In genomic region chr10:120208488-120208887, GRCh38 we compare ENCODE assay signal across 29 cellular contexts.
"Had no signal": no experiment of that assay in that cellular context is flagged by ENCODE, and none has a peak within 500 bp of the region (broad histone marks: within the 10 kb centered on the region; RNA-seq: fewer than 3 reads in every experiment).

No MANE protein-coding gene starts in this region.

- H3K27ac ChIP-seq: neutrophil, pancreas, psoas muscle, right lobe of liver, sigmoid colon, suprapubic skin, testis, tibial artery, transverse colon, upper lobe of right lung, uterus had no signal

- H3K27ac Mint-ChIP-seq: naive thymus-derived CD4-positive, alpha-beta T cell; natural killer cell; nephron; progenitor cell of endocrine pancreas; stimulated activated effector memory CD8-positive, alpha-beta T cell treated with anti-CD3 and anti-CD28 coated beads, Interleukin-12 subunit alpha, Interleukin-12 subunit beta, amount 100 ng/mL, for 72 hours; stimulated activated naive B cell treated with anti-CD40 and anti-IgM and Interleukin-4, amounts not matched to agents 10 μg/mL and 1 μg/mL and 100 μg/mL, for 72 hours; stimulated activated naive CD8-positive, alpha-beta T cell treated with anti-CD3 and anti-CD28 coated beads, Interleukin-15, Interleukin-2, amounts not matched to agents 100 ng/mL and 50 ng/mL, for 24 hours; type B pancreatic cell had no signal

- H3K36me3 ChIP-seq: neutrophil, pancreas, right lobe of liver, sigmoid colon, suprapubic skin, tibial artery, transverse colon, upper lobe of right lung, uterus had no signal

- H3K4me3 ChIP-seq: pancreas, psoas muscle, right lobe of liver, sigmoid colon, suprapubic skin, testis, tibial artery, transverse colon, upper lobe of right lung, uterus had no signal

- H3K9me3 Mint-ChIP-seq: natural killer cell; nephron; stimulated activated effector memory CD8-positive, alpha-beta T cell treated with anti-CD3 and anti-CD28 coated beads, Interleukin-12 subunit alpha, Interleukin-12 subunit beta, amount 100 ng/mL, for 72 hours; stimulated activated naive CD8-positive, alpha-beta T cell treated with anti-CD3 and anti-CD28 coated beads, Interleukin-15, Interleukin-2, amounts not matched to agents 100 ng/mL and 50 ng/mL, for 24 hours; type B pancreatic cell had no signal

- H3K4me1 ChIP-seq: pancreas, psoas muscle, right lobe of liver, sigmoid colon, suprapubic skin, testis, tibial artery, transverse colon, upper lobe of right lung, uterus had no signal

- H3K4me3 Mint-ChIP-seq: naive thymus-derived CD4-positive, alpha-beta T cell; natural killer cell; nephron; stimulated activated effector memory CD8-positive, alpha-beta T cell treated with anti-CD3 and anti-CD28 coated beads, Interleukin-12 subunit alpha, Interleukin-12 subunit beta, amount 100 ng/mL, for 72 hours; stimulated activated naive B cell treated with anti-CD40 and anti-IgM and Interleukin-4, amounts not matched to agents 10 μg/mL and 1 μg/mL and 100 μg/mL, for 72 hours; stimulated activated naive CD8-positive, alpha-beta T cell treated with anti-CD3 and anti-CD28 coated beads, Interleukin-15, Interleukin-2, amounts not matched to agents 100 ng/mL and 50 ng/mL, for 24 hours; type B pancreatic cell had no signal

- H3K9me3 ChIP-seq: neutrophil, pancreas, psoas muscle, right lobe of liver, sigmoid colon, suprapubic skin, testis, tibial artery, transverse colon, upper lobe of right lung, uterus had no signal

- H3K27me3 Mint-ChIP-seq: progenitor cell of endocrine pancreas, type B pancreatic cell had no signal

- H3K4me1 Mint-ChIP-seq: naive thymus-derived CD4-positive, alpha-beta T cell; natural killer cell; nephron; stimulated activated effector memory CD8-positive, alpha-beta T cell treated with anti-CD3 and anti-CD28 coated beads, Interleukin-12 subunit alpha, Interleukin-12 subunit beta, amount 100 ng/mL, for 72 hours; stimulated activated naive B cell treated with anti-CD40 and anti-IgM and Interleukin-4, amounts not matched to agents 10 μg/mL and 1 μg/mL and 100 μg/mL, for 72 hours had no signal

- H3K27me3 ChIP-seq: neutrophil, pancreas, right lobe of liver, sigmoid colon, suprapubic skin, testis, tibial artery, transverse colon, upper lobe of right lung, uterus had no signal

- ATAC-seq: naive thymus-derived CD4-positive, alpha-beta T cell; natural killer cell; pancreas; psoas muscle; right cardiac atrium; right lobe of liver; stimulated activated effector memory CD8-positive, alpha-beta T cell treated with anti-CD3 and anti-CD28 coated beads, Interleukin-12 subunit alpha, Interleukin-12 subunit beta, amount 100 ng/mL, for 72 hours; stimulated activated naive B cell treated with anti-CD40 and anti-IgM and Interleukin-4, amounts not matched to agents 10 μg/mL and 1 μg/mL and 100 μg/mL, for 72 hours; upper lobe of right lung had no signal

- DNase-seq: naive thymus-derived CD4-positive, alpha-beta T cell; natural killer cell; nucleus accumbens; pancreas; posterior cingulate gyrus; psoas muscle; right cardiac atrium; right lobe of liver; sigmoid colon; small intestine; stimulated activated CD4-positive, alpha-beta T cell treated with anti-CD3 and anti-CD28 coated beads, Interleukin-15, amount 100 ng/mL, for 24 hours; stimulated activated CD4-positive, alpha-beta T cell treated with anti-CD3 and anti-CD28 coated beads, Interleukin-2, amount 100 ng/mL, for 24 hours; stimulated activated CD4-positive, alpha-beta T cell treated with anti-CD3 and anti-CD28 coated beads, Interleukin-2, amount 100 ng/mL, for 48 hours; stimulated activated CD4-positive, alpha-beta T cell treated with anti-CD3 and anti-CD28 coated beads, Interleukin-4, amount 100 ng/mL, for 24 hours; stimulated activated naive B cell treated with anti-CD40 and anti-IgM and Interleukin-4, amounts not matched to agents 10 μg/mL and 1 μg/mL and 100 μg/mL, for 72 hours; stimulated activated naive CD4-positive, alpha-beta T cell treated with Interleukin-2 at 50 U/mL for 16 hours; substantia nigra; testis; tibial artery; transverse colon; upper lobe of right lung; uterus had no signal

- FAIRE-seq: pancreas, small intestine had no signal

- H3K36me3 Mint-ChIP-seq: naive thymus-derived CD4-positive, alpha-beta T cell; natural killer cell; stimulated activated effector memory CD8-positive, alpha-beta T cell treated with anti-CD3 and anti-CD28 coated beads, Interleukin-12 subunit alpha, Interleukin-12 subunit beta, amount 100 ng/mL, for 72 hours; stimulated activated naive B cell treated with anti-CD40 and anti-IgM and Interleukin-4, amounts not matched to agents 10 μg/mL and 1 μg/mL and 100 μg/mL, for 72 hours; type B pancreatic cell had no signal
